1 cellular context compared by ENCODE assay signal in genomic region chr4:6732441-6733357, GRCh38.
A peak's percentile ranks its signal among the peaks of the same experiment; 100 is the strongest.
TF ChIP-seq lines count a peak whose summit lies in the region.

No MANE protein-coding gene starts in this region.

TF ChIP-seq in K562, 482 proteins besides CTCF, POLR2A, EP300 and RAD21 (continued from another document and continues in another):
- TF ChIP-seq BCLAF1 (IDR thresholded peaks at IDR 0.05; ENCODE audit: borderline replicate concordance in 1 of 2, control insufficient read depth in 1 of 2, low read depth in 2 of 2, low read length in 1 of 2) (no peak), NFRKB (IDR thresholded peaks at IDR 0.05; ENCODE audit: low read depth) (no peak; the same call in none of the 2 replicates), YBX1 (IDR thresholded peaks at IDR 0.05) (no peak), ZNF584 (CRISPR knock-in tag; IDR thresholded peaks at IDR 0.05; ENCODE audit: low read depth) (peak; percentile 86), ZNF511 (CRISPR knock-in tag; IDR thresholded peaks at IDR 0.05) (peak; percentile 20; the same call in 1 of the 2 replicates), ZZZ3 (IDR thresholded peaks at IDR 0.05) (no peak), FOXP1 (CRISPR knock-in tag; IDR thresholded peaks at IDR 0.05) (no peak), TEAD1 (CRISPR knock-in tag; IDR thresholded peaks at IDR 0.05) (peak in 1 of 2 experiments; percentile 68; a peak in 1 of 4 replicates), ZFX (CRISPR knock-in tag; IDR thresholded peaks at IDR 0.05) (peak; percentile 97), IRF2 (CRISPR knock-in tag; IDR thresholded peaks at IDR 0.05) (no peak), ZNF830 (CRISPR knock-in tag; IDR thresholded peaks at IDR 0.05) (no peak), KDM1A (IDR thresholded peaks at IDR 0.05) (no peak), ZNF644 (tag; IDR thresholded peaks at IDR 0.05; ENCODE audit: low read depth) (peak; percentile 81; the same call in 1 of the 2 replicates), ETV1 (tag; conservative IDR thresholded peaks at IDR 0.05; ENCODE audit: low read depth) (peak; percentile 47; the same call in 1 of the 2 replicates), NR1H2 (CRISPR knock-in tag; IDR thresholded peaks at IDR 0.05) (0 out of 2 replicates have a peak, but pooled peaks have one; percentile 48), ZNF778 (CRISPR knock-in tag; IDR thresholded peaks at IDR 0.05) (no peak), KDM5B (IDR thresholded peaks at IDR 0.05; ENCODE audit: insufficient replicate concordance, low read depth, low read length) (peak; percentile 60), MED1 (CRISPR knock-in tag; IDR thresholded peaks at IDR 0.05; ENCODE audit: borderline replicate concordance) (no peak), HMGXB4 (CRISPR knock-in tag; IDR thresholded peaks at IDR 0.05) (no peak), NKRF (IDR thresholded peaks at IDR 0.05; ENCODE audit: borderline replicate concordance) (no peak), RERE (CRISPR knock-in tag; IDR thresholded peaks at IDR 0.05; ENCODE audit: borderline replicate concordance) (peak; percentile 87; the same call in 1 of the 2 replicates), PHF20 (IDR thresholded peaks at IDR 0.05; ENCODE audit: partially characterized antibody) (peak; percentile 17), ATF4 (CRISPR knock-in tag; IDR thresholded peaks at IDR 0.05) (0 out of 2 replicates have a peak, but pooled peaks have one; percentile 7), MYC (IDR thresholded peaks at IDR 0.05; ENCODE audit: low read depth, low read length) (peak; percentile 77), MYC (CRISPR knock-in tag; IDR thresholded peaks at IDR 0.05; ENCODE audit: borderline replicate concordance, low read depth) (no peak), BACH1 (tag; IDR thresholded peaks at IDR 0.05) (peak; percentile 98), DMBX1 (CRISPR knock-in tag; IDR thresholded peaks at IDR 0.05; ENCODE audit: borderline replicate concordance) (peak; percentile 90), ARID3B (CRISPR knock-in tag; IDR thresholded peaks at IDR 0.05; ENCODE audit: borderline replicate concordance) (no peak), NONO (IDR thresholded peaks at IDR 0.05; ENCODE audit: low read depth in 2 of 2, low read length in 1 of 2) (peak in 1 of 2 experiments; percentile 63; a peak in 1 of 4 replicates), TBL1XR1 (IDR thresholded peaks at IDR 0.05; ENCODE audit: low read length in 2 of 2) (peak in 1 of 2 experiments; percentile 53; a peak in 1 of 4 replicates), SIRT6 (IDR thresholded peaks at IDR 0.05; ENCODE audit: low read depth, low read length) (no peak), HMG20A (CRISPR knock-in tag; conservative IDR thresholded peaks at IDR 0.05) (no peak), ZBTB49 (CRISPR knock-in tag; IDR thresholded peaks at IDR 0.05; ENCODE audit: borderline replicate concordance) (no peak), COPS2 (conservative IDR thresholded peaks at IDR 0.05) (no peak), RFX1 (IDR thresholded peaks at IDR 0.05) (no peak), JUNB (CRISPR knock-in tag; conservative IDR thresholded peaks at IDR 0.05) (no peak), STAT5B (CRISPR knock-in tag; IDR thresholded peaks at IDR 0.05) (no peak), ZNF449 (CRISPR knock-in tag; IDR thresholded peaks at IDR 0.05) (no peak)
